In genomic region chr10:63166742-63167258, GRCh38 we compare ENCODE assay signal across 9 cellular contexts. TPM values are rescaled to one million over a fixed set of nuclear protein-coding genes. Genes with fewer than 3 reads are reported as not detected.
DNase-seq lines count a peak whose midpoint lies in the region; ATAC-seq and TF ChIP-seq lines count a peak whose summit lies in the region.
"Had no signal": no experiment of that assay in that cellular context is flagged by ENCODE, and none has a peak within 500 bp of the region (broad histone marks: within the 10 kb centered on the region; RNA-seq: fewer than 3 reads in every experiment).

No MANE protein-coding gene starts in this region.

- TF ChIP-seq CTCF in BJ (IDR thresholded peaks at IDR 0.05; ENCODE audit: insufficient read depth, low read depth, low read length) (peak; percentile 76), GM13977 (IDR thresholded peaks at IDR 0.05; ENCODE audit: extremely low read depth, insufficient read depth, missing control alignments) (peak; percentile 72), cardiac fibroblast (IDR thresholded peaks at IDR 0.05; ENCODE audit: low read depth, low read length) (peak; percentile 73)

- ATAC-seq in GM19467 (IDR thresholded peaks at IDR 0.05; ENCODE audit: unreplicated experiment) = no peak

- DNase-seq in BJ (ENCODE audit: low read depth) (peak; percentile 24), GM13977 (ENCODE audit: low spot score) (no peak), HPDE6-E6E7 (ENCODE audit: extremely low spot score) (peak; percentile 9), NOMO-1 treated with dmso at 0.1 percent for 144 hours (lab: John Stamatoyannopoulos, UW; ENCODE audit: unreplicated experiment) (peak; percentile 20), cardiac fibroblast (ENCODE audit: low read depth in 2 of 2) (peak; percentile 91 to 92), kidney glomerular epithelial cell (lab: John Stamatoyannopoulos, UW) (peak; percentile 75), superior temporal gyrus (ENCODE audit: extremely low spot score) (peak; percentile 89)

- H3K4me3 ChIP-seq in BJ (ENCODE audit: low read depth, low read length) (no peak overlapping the region), cardiac fibroblast (replicated peaks in 1 of 2; ENCODE audit: low read depth in 2 of 2, low read length in 2 of 2) (no peak overlapping the region)
- H3K4me3 ChIP-seq: SJSA1 had no signal

- no peaks in the 10 kb centered on the region for H3K27me3 ChIP-seq in BJ (ENCODE audit: control insufficient read depth, insufficient read depth, low read length)
- H3K27me3 ChIP-seq: SJSA1 had no signal

- H3K36me3 ChIP-seq in BJ (ENCODE audit: control insufficient read depth, insufficient read depth, low read length) = no peaks in the 10 kb centered on the region

- in situ Hi-C loops in GM13977 (cut with MboI; ENCODE audit: low pct_unique_long_range_greater_than_20kb, low sequenced_read_pairs, unreplicated experiment) = loop anchor here (5.0 kb wide), 1 partner anchor 551 kb away; no protein-coding TSS in a partner anchor

- POLR2A ChIA-PET in BJ (lab: Charles Lee) = interaction anchor here (0.6 to 1.1 kb wide), 2 partner anchors 10 to 464 kb away, joined by 3 to 4 read pairs; no protein-coding TSS in a partner anchor

- CTCF ChIA-PET in BJ (lab: Yijun Ruan, JAX) = interaction anchor here (0.7 to 10.8 kb wide), 32 partner anchors 9 to 653 kb away, joined by 3 to 148 read pairs (median 4); no protein-coding TSS in a partner anchor

RNA-seq across cellular contexts. Expression of gene NRBF2, which starts 33.7 kb away (rescaled TPM):
- polyA plus RNA-seq in BJ (2011; rRNA removed) = 20.7 and 32.1 TPM in 2 replicates
- 8.4 and 12.9 TPM in 2 replicates for polyA minus RNA-seq in BJ (2011; rRNA and poly(A)+ RNA removed)
